Comparison of ENCODE assay signal across 1 cellular context in the genomic region with DNA sequence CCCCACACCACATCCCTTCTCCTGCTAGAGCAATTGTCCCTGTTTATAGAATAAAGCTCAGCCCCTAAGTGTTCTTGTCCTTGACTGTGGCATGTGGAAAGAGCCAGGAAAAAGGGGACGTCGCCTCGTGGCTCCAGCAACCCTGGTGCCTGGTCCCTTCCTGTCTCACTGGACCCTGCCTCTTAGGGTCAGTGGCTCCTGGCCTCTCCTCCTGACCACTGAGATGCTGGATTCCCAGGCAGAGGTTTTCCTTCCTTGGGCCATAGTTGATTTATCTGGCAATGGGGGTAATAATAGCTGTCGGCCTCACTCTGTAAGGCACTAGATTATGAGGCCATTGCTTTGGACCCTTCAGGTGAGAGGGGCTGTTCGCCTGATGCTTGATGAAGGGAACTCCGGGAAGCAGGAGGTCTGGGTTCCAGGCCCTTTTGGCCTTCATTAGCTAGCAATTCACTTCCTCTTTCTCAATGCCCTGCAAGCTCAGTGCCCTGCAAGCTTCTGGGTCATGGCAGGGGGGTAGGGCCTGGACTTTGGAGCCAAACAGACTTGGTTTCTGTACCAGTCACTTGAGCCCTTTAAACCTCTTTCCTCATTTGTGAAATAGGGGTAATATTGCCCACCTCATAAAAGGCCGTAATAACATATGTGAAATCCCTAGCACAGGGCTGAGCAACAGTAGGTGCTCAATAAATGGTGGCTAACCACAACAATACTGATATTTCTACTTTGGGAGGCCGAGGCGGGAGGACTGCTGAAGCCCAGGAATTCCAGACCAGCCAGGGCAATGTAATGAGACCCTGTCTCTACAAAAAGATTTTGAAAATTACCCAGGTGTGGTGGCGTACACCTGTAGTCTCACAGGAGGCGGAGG.
A peak's percentile ranks its signal among the peaks of the same experiment; 100 is the strongest.
TF ChIP-seq lines count a peak whose summit lies in the region.

No MANE protein-coding gene starts in this region.

TF ChIP-seq in HepG2, 621 proteins besides CTCF, POLR2A, EP300 and RAD21 (continues in another document):
- TF ChIP-seq, protein P1, sequence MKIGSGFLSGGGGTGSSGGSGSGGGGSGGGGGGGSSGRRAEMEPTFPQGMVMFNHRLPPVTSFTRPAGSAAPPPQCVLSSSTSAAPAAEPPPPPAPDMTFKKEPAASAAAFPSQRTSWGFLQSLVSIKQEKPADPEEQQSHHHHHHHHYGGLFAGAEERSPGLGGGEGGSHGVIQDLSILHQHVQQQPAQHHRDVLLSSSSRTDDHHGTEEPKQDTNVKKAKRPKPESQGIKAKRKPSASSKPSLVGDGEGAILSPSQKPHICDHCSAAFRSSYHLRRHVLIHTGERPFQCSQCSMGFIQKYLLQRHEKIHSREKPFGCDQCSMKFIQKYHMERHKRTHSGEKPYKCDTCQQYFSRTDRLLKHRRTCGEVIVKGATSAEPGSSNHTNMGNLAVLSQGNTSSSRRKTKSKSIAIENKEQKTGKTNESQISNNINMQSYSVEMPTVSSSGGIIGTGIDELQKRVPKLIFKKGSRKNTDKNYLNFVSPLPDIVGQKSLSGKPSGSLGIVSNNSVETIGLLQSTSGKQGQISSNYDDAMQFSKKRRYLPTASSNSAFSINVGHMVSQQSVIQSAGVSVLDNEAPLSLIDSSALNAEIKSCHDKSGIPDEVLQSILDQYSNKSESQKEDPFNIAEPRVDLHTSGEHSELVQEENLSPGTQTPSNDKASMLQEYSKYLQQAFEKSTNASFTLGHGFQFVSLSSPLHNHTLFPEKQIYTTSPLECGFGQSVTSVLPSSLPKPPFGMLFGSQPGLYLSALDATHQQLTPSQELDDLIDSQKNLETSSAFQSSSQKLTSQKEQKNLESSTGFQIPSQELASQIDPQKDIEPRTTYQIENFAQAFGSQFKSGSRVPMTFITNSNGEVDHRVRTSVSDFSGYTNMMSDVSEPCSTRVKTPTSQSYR (CRISPR knock-in tag; IDR thresholded peaks at IDR 0.05; ENCODE audit: borderline replicate concordance) = peak; percentile 90
- TF ChIP-seq ETV5 (CRISPR knock-in tag; IDR thresholded peaks at IDR 0.05; ENCODE audit: borderline replicate concordance) (peak; percentile 51; the same call in 1 of the 2 replicates), ZNF777 (CRISPR knock-in tag; IDR thresholded peaks at IDR 0.05) (no peak), ZNF747 (CRISPR knock-in tag; IDR thresholded peaks at IDR 0.05; ENCODE audit: borderline replicate concordance) (no peak), ZNF317 (CRISPR knock-in tag; IDR thresholded peaks at IDR 0.05) (0 out of 2 replicates have a peak, but pooled peaks have one; percentile 64), ZNF605 (CRISPR knock-in tag; IDR thresholded peaks at IDR 0.05) (0 out of 2 replicates have a peak, but pooled peaks have one; percentile 38), ZNF841 (CRISPR knock-in tag; IDR thresholded peaks at IDR 0.05; ENCODE audit: borderline replicate concordance) (no peak), ZNF569 (CRISPR knock-in tag; IDR thresholded peaks at IDR 0.05; ENCODE audit: borderline replicate concordance) (no peak), ZNF614 (CRISPR knock-in tag; IDR thresholded peaks at IDR 0.05; ENCODE audit: borderline replicate concordance) (peak; percentile 79; the same call in 1 of the 2 replicates), RXRB (CRISPR knock-in tag; IDR thresholded peaks at IDR 0.05; ENCODE audit: borderline replicate concordance) (peak; percentile 61), DPF2 (CRISPR knock-in tag; IDR thresholded peaks at IDR 0.05; ENCODE audit: borderline replicate concordance, low read depth) (0 out of 2 replicates have a peak, but pooled peaks have one; percentile 16), ZKSCAN5 (CRISPR knock-in tag; IDR thresholded peaks at IDR 0.05) (no peak), NCOR1 (IDR thresholded peaks at IDR 0.05; ENCODE audit: borderline replicate concordance, low read length) (peak; percentile 67; the same call in 1 of the 2 replicates), MAF1 (CRISPR knock-in tag; IDR thresholded peaks at IDR 0.05; ENCODE audit: borderline replicate concordance) (no peak), ZFX (CRISPR knock-in tag; IDR thresholded peaks at IDR 0.05; ENCODE audit: low read depth) (peak; percentile 27; the same call in 1 of the 2 replicates), SIX4 (CRISPR knock-in tag; IDR thresholded peaks at IDR 0.05) (no peak), ZBTB3 (CRISPR knock-in tag; IDR thresholded peaks at IDR 0.05; ENCODE audit: borderline replicate concordance, low read depth) (no peak), GABPB1 (CRISPR knock-in tag; IDR thresholded peaks at IDR 0.05) (peak; percentile 12; the same call in 1 of the 2 replicates), ZNF850 (CRISPR knock-in tag; conservative IDR thresholded peaks at IDR 0.05) (no peak), JUNB (CRISPR knock-in tag; IDR thresholded peaks at IDR 0.05; ENCODE audit: borderline replicate concordance) (no peak), SRSF1 (optimal IDR thresholded peaks at IDR 0.05; ENCODE audit: low read depth, low read length) (no peak), GATAD1 (CRISPR knock-in tag; IDR thresholded peaks at IDR 0.05) (peak; percentile 23), ZNF264 (CRISPR knock-in tag; IDR thresholded peaks at IDR 0.05) (no peak), SIN3A (IDR thresholded peaks at IDR 0.05; ENCODE audit: borderline replicate concordance, low read depth, low read length) (peak; percentile 58; the same call in 1 of the 2 replicates), MED13 (CRISPR knock-in tag; IDR thresholded peaks at IDR 0.05) (no peak), TP53 (CRISPR knock-in tag; conservative IDR thresholded peaks at IDR 0.05) (no peak), KLF11 (CRISPR knock-in tag; IDR thresholded peaks at IDR 0.05) (no peak), NBN (conservative IDR thresholded peaks at IDR 0.05) (no peak), ZNF501 (CRISPR knock-in tag; IDR thresholded peaks at IDR 0.05) (no peak), ATF7 (IDR thresholded peaks at IDR 0.05) (no peak), ATF7 (CRISPR knock-in tag; IDR thresholded peaks at IDR 0.05) (no peak), HNF4A (CRISPR knock-in tag; IDR thresholded peaks at IDR 0.05) (peak; percentile 94), FOXK2 (IDR thresholded peaks at IDR 0.05) (no peak), FLYWCH1 (CRISPR knock-in tag; IDR thresholded peaks at IDR 0.05) (no peak), SALL1 (CRISPR knock-in tag; IDR thresholded peaks at IDR 0.05) (peak; percentile 47), HOXA5 (CRISPR knock-in tag; IDR thresholded peaks at IDR 0.05) (no peak), ZNF468 (CRISPR knock-in tag; IDR thresholded peaks at IDR 0.05) (no peak), NRL (CRISPR knock-in tag; IDR thresholded peaks at IDR 0.05; ENCODE audit: borderline replicate concordance) (no peak), BRCA1 (CRISPR knock-in tag; IDR thresholded peaks at IDR 0.05) (no peak), ZSCAN20 (CRISPR knock-in tag; IDR thresholded peaks at IDR 0.05; ENCODE audit: borderline replicate concordance) (no peak), ZNF567 (CRISPR knock-in tag; IDR thresholded peaks at IDR 0.05; ENCODE audit: borderline replicate concordance) (0 out of 2 replicates have a peak, but pooled peaks have one; percentile 1), NFKB2 (CRISPR knock-in tag; IDR thresholded peaks at IDR 0.05; ENCODE audit: borderline replicate concordance) (no peak), HIVEP1 (CRISPR knock-in tag; IDR thresholded peaks at IDR 0.05) (0 out of 2 replicates have a peak, but pooled peaks have one; percentile 25), PPARG (CRISPR knock-in tag; conservative IDR thresholded peaks at IDR 0.05) (peak; percentile 39; the same call in 1 of the 2 replicates), ZKSCAN8 (CRISPR knock-in tag; IDR thresholded peaks at IDR 0.05; ENCODE audit: borderline replicate concordance) (peak; percentile 98), ZNF30 (CRISPR knock-in tag; IDR thresholded peaks at IDR 0.05) (no peak), PHF21A (CRISPR knock-in tag; IDR thresholded peaks at IDR 0.05) (peak; percentile 59; the same call in 1 of the 2 replicates), JUN (CRISPR knock-in tag; IDR thresholded peaks at IDR 0.05) (no peak), ELF1 (CRISPR knock-in tag; IDR thresholded peaks at IDR 0.05) (peak; percentile 58; the same call in 1 of the 2 replicates), SNAPC2 (CRISPR knock-in tag; IDR thresholded peaks at IDR 0.05) (no peak), KLF15 (CRISPR knock-in tag; IDR thresholded peaks at IDR 0.05; ENCODE audit: borderline replicate concordance) (no peak)
- TF ChIP-seq, protein P2, sequence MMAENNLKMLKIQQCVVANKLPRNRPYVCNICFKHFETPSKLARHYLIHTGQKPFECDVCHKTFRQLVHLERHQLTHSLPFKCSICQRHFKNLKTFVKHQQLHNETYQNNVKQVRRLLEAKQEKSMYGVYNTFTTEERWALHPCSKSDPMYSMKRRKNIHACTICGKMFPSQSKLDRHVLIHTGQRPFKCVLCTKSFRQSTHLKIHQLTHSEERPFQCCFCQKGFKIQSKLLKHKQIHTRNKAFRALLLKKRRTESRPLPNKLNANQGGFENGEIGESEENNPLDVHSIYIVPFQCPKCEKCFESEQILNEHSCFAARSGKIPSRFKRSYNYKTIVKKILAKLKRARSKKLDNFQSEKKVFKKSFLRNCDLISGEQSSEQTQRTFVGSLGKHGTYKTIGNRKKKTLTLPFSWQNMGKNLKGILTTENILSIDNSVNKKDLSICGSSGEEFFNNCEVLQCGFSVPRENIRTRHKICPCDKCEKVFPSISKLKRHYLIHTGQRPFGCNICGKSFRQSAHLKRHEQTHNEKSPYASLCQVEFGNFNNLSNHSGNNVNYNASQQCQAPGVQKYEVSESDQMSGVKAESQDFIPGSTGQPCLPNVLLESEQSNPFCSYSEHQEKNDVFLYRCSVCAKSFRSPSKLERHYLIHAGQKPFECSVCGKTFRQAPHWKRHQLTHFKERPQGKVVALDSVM (CRISPR knock-in tag; IDR thresholded peaks at IDR 0.05) = peak; percentile 70
- TF ChIP-seq, protein P3, sequence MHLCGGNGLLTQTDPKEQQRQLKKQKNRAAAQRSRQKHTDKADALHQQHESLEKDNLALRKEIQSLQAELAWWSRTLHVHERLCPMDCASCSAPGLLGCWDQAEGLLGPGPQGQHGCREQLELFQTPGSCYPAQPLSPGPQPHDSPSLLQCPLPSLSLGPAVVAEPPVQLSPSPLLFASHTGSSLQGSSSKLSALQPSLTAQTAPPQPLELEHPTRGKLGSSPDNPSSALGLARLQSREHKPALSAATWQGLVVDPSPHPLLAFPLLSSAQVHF (CRISPR knock-in tag; IDR thresholded peaks at IDR 0.05) = no peak
- TF ChIP-seq, protein P4, sequence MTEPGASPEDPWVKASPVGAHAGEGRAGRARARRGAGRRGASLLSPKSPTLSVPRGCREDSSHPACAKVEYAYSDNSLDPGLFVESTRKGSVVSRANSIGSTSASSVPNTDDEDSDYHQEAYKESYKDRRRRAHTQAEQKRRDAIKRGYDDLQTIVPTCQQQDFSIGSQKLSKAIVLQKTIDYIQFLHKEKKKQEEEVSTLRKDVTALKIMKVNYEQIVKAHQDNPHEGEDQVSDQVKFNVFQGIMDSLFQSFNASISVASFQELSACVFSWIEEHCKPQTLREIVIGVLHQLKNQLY (CRISPR knock-in tag; IDR thresholded peaks at IDR 0.05) = no peak
- TF ChIP-seq, protein P5, sequence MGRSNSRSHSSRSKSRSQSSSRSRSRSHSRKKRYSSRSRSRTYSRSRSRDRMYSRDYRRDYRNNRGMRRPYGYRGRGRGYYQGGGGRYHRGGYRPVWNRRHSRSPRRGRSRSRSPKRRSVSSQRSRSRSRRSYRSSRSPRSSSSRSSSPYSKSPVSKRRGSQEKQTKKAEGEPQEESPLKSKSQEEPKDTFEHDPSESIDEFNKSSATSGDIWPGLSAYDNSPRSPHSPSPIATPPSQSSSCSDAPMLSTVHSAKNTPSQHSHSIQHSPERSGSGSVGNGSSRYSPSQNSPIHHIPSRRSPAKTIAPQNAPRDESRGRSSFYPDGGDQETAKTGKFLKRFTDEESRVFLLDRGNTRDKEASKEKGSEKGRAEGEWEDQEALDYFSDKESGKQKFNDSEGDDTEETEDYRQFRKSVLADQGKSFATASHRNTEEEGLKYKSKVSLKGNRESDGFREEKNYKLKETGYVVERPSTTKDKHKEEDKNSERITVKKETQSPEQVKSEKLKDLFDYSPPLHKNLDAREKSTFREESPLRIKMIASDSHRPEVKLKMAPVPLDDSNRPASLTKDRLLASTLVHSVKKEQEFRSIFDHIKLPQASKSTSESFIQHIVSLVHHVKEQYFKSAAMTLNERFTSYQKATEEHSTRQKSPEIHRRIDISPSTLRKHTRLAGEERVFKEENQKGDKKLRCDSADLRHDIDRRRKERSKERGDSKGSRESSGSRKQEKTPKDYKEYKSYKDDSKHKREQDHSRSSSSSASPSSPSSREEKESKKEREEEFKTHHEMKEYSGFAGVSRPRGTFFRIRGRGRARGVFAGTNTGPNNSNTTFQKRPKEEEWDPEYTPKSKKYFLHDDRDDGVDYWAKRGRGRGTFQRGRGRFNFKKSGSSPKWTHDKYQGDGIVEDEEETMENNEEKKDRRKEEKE (IDR thresholded peaks at IDR 0.05) = no peak
- TF ChIP-seq, protein P6, sequence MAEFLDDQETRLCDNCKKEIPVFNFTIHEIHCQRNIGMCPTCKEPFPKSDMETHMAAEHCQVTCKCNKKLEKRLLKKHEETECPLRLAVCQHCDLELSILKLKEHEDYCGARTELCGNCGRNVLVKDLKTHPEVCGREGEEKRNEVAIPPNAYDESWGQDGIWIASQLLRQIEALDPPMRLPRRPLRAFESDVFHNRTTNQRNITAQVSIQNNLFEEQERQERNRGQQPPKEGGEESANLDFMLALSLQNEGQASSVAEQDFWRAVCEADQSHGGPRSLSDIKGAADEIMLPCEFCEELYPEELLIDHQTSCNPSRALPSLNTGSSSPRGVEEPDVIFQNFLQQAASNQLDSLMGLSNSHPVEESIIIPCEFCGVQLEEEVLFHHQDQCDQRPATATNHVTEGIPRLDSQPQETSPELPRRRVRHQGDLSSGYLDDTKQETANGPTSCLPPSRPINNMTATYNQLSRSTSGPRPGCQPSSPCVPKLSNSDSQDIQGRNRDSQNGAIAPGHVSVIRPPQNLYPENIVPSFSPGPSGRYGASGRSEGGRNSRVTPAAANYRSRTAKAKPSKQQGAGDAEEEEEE (CRISPR knock-in tag; IDR thresholded peaks at IDR 0.05; ENCODE audit: borderline replicate concordance) = no peak
- TF ChIP-seq, protein P7, sequence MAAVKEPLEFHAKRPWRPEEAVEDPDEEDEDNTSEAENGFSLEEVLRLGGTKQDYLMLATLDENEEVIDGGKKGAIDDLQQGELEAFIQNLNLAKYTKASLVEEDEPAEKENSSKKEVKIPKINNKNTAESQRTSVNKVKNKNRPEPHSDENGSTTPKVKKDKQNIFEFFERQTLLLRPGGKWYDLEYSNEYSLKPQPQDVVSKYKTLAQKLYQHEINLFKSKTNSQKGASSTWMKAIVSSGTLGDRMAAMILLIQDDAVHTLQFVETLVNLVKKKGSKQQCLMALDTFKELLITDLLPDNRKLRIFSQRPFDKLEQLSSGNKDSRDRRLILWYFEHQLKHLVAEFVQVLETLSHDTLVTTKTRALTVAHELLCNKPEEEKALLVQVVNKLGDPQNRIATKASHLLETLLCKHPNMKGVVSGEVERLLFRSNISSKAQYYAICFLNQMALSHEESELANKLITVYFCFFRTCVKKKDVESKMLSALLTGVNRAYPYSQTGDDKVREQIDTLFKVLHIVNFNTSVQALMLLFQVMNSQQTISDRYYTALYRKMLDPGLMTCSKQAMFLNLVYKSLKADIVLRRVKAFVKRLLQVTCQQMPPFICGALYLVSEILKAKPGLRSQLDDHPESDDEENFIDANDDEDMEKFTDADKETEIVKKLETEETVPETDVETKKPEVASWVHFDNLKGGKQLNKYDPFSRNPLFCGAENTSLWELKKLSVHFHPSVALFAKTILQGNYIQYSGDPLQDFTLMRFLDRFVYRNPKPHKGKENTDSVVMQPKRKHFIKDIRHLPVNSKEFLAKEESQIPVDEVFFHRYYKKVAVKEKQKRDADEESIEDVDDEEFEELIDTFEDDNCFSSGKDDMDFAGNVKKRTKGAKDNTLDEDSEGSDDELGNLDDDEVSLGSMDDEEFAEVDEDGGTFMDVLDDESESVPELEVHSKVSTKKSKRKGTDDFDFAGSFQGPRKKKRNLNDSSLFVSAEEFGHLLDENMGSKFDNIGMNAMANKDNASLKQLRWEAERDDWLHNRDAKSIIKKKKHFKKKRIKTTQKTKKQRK (IDR thresholded peaks at IDR 0.05; ENCODE audit: low read length) = no peak
